In the genomic region with DNA sequence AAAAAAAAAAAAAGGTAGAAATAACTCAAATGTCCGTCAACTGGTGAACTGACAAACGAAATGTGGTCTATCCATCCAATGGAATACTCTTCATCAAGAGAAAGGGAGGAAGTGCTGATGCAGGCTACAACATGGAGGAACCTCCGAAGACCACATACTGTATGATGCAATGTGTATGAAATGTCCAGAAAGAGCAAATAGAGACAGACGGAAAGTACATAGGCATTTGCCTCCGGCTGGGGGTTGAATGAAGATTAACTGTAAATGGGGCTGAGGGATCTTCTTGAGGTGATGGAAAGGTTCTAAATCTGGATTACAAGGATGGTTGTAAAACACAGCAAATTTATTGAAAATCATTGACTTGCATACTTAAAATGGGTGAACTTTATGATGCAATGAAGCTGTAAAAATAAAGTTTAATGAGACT, we compare ENCODE assay signal across 2 cellular contexts.
TF ChIP-seq lines count a peak whose summit lies in the region.

No MANE protein-coding gene starts in this region.

TF ChIP-seq in HEK293, 187 proteins besides CTCF, POLR2A, EP300 and RAD21 (continues in another document):
- TF ChIP-seq ZNF701 (tag by site-specific recombination; IDR thresholded peaks at IDR 0.05), result no peak
- peak; percentile 47; the same call in 1 of the 2 replicates for TF ChIP-seq ZNF335 (tag by site-specific recombination; conservative IDR thresholded peaks at IDR 0.05)
- no peak for TF ChIP-seq ZBTB48 (tag by site-specific recombination; IDR thresholded peaks at IDR 0.05)
- TF ChIP-seq KLF7 (tag by site-specific recombination; IDR thresholded peaks at IDR 0.05; ENCODE audit: borderline replicate concordance), result no peak
- TF ChIP-seq HOXD13 (CRISPR knock-in tag; IDR thresholded peaks at IDR 0.05; ENCODE audit: borderline replicate concordance), result 0 out of 2 replicates have a peak, but pooled peaks have one; percentile 33
- no peak for TF ChIP-seq ZNF610 (tag by site-specific recombination; IDR thresholded peaks at IDR 0.05; ENCODE audit: borderline replicate concordance)
- TF ChIP-seq, protein P1, sequence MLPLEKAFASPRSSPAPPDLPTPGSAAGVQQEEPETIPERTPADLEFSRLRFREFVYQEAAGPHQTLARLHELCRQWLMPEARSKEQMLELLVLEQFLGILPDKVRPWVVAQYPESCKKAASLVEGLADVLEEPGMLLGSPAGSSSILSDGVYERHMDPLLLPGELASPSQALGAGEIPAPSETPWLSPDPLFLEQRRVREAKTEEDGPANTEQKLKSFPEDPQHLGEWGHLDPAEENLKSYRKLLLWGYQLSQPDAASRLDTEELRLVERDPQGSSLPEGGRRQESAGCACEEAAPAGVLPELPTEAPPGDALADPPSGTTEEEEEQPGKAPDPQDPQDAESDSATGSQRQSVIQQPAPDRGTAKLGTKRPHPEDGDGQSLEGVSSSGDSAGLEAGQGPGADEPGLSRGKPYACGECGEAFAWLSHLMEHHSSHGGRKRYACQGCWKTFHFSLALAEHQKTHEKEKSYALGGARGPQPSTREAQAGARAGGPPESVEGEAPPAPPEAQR (tag by site-specific recombination; IDR thresholded peaks at IDR 0.05), result peak; percentile 51; the same call in 1 of the 2 replicates
- TF ChIP-seq GLI2 (tag by site-specific recombination; IDR thresholded peaks at IDR 0.05; ENCODE audit: borderline replicate concordance, low read depth), result no peak
- peak; percentile 48; the same call in 1 of the 2 replicates for TF ChIP-seq ZNF692 (tag by site-specific recombination; IDR thresholded peaks at IDR 0.05)
- TF ChIP-seq, protein P2, sequence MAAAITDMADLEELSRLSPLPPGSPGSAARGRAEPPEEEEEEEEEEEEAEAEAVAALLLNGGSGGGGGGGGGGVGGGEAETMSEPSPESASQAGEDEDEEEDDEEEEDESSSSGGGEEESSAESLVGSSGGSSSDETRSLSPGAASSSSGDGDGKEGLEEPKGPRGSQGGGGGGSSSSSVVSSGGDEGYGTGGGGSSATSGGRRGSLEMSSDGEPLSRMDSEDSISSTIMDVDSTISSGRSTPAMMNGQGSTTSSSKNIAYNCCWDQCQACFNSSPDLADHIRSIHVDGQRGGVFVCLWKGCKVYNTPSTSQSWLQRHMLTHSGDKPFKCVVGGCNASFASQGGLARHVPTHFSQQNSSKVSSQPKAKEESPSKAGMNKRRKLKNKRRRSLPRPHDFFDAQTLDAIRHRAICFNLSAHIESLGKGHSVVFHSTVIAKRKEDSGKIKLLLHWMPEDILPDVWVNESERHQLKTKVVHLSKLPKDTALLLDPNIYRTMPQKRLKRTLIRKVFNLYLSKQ (tag by site-specific recombination; IDR thresholded peaks at IDR 0.05; ENCODE audit: borderline replicate concordance), result no peak
- peak; percentile 52; the same call in 1 of the 2 replicates for TF ChIP-seq ZNF324 (tag by site-specific recombination; IDR thresholded peaks at IDR 0.05)
- TF ChIP-seq ZBTB17 (tag by site-specific recombination; IDR thresholded peaks at IDR 0.05), result peak; percentile 73
- peak; percentile 41; the same call in 1 of the 2 replicates for TF ChIP-seq MZF1 (tag by site-specific recombination; IDR thresholded peaks at IDR 0.05; ENCODE audit: borderline replicate concordance)
- no peak for TF ChIP-seq ZNF26 (tag by site-specific recombination; IDR thresholded peaks at IDR 0.05)
- no peak for TF ChIP-seq SCRT1 (tag by site-specific recombination; IDR thresholded peaks at IDR 0.05; ENCODE audit: borderline replicate concordance)
- no peak for TF ChIP-seq ZNF530 (tag by site-specific recombination; IDR thresholded peaks at IDR 0.05; ENCODE audit: low read depth)
- TF ChIP-seq ZNF211 (tag by site-specific recombination; IDR thresholded peaks at IDR 0.05; ENCODE audit: low read depth), result peak; percentile 16; the same call in 1 of the 2 replicates
- TF ChIP-seq ZNF777 (tag by site-specific recombination; IDR thresholded peaks at IDR 0.05; ENCODE audit: borderline replicate concordance), result no peak
- TF ChIP-seq, protein P3, sequence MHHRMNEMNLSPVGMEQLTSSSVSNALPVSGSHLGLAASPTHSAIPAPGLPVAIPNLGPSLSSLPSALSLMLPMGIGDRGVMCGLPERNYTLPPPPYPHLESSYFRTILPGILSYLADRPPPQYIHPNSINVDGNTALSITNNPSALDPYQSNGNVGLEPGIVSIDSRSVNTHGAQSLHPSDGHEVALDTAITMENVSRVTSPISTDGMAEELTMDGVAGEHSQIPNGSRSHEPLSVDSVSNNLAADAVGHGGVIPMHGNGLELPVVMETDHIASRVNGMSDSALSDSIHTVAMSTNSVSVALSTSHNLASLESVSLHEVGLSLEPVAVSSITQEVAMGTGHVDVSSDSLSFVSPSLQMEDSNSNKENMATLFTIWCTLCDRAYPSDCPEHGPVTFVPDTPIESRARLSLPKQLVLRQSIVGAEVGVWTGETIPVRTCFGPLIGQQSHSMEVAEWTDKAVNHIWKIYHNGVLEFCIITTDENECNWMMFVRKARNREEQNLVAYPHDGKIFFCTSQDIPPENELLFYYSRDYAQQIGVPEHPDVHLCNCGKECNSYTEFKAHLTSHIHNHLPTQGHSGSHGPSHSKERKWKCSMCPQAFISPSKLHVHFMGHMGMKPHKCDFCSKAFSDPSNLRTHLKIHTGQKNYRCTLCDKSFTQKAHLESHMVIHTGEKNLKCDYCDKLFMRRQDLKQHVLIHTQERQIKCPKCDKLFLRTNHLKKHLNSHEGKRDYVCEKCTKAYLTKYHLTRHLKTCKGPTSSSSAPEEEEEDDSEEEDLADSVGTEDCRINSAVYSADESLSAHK (tag by site-specific recombination; IDR thresholded peaks at IDR 0.05), result no peak
- peak; percentile 13; the same call in 1 of the 2 replicates for TF ChIP-seq ZBTB21 (tag by site-specific recombination; IDR thresholded peaks at IDR 0.05)

TF ChIP-seq in endothelial cell of umbilical vein, 7 proteins besides CTCF, POLR2A, EP300 and RAD21 (continued from another document):
- no peak for TF ChIP-seq FOS (IDR thresholded peaks at IDR 0.05; ENCODE audit: borderline replicate concordance, insufficient read depth, low read length)
- no peak for TF ChIP-seq MYC (IDR thresholded peaks at IDR 0.05; ENCODE audit: low read depth, low read length)
- TF ChIP-seq, protein P4, sequence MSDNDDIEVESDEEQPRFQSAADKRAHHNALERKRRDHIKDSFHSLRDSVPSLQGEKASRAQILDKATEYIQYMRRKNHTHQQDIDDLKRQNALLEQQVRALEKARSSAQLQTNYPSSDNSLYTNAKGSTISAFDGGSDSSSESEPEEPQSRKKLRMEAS (IDR thresholded peaks at IDR 0.05; ENCODE audit: insufficient read depth, insufficient read length), result no peak
- TF ChIP-seq EZH2 (IDR thresholded peaks at IDR 0.05; ENCODE audit: borderline replicate concordance, low read depth, low read length, severe bottlenecking), result no peak
- no peak for TF ChIP-seq GATA2 (IDR thresholded peaks at IDR 0.05; ENCODE audit: insufficient read depth, insufficient read length, low read depth, low read length)
- no peak for TF ChIP-seq JUN (IDR thresholded peaks at IDR 0.05; ENCODE audit: borderline replicate concordance, insufficient read depth, insufficient read length, low read depth)
